ENCODE assay signal across 16 cellular contexts in genomic region chr6:148596886-148597455, GRCh38.
"Had no signal": no experiment of that assay in that cellular context is flagged by ENCODE, and none has a peak within 500 bp of the region (broad histone marks: within the 10 kb centered on the region; RNA-seq: fewer than 3 reads in every experiment).

No MANE protein-coding gene starts in this region.

- DNase-seq: activated CD4-positive, alpha-beta T cell treated with anti-CD3 and anti-CD28 coated beads, Interleukin-2, amount 10 ng/mL, durations not matched to agents 24 days and 14 days; activated CD8-positive, alpha-beta T cell treated with anti-CD3 and anti-CD28 coated beads, Interleukin-2, amount 10 ng/mL, durations not matched to agents 7 days and 5 days; activated naive CD4-positive, alpha-beta T cell treated with anti-CD3 and anti-CD28 coated beads for 36 hours; activated T-cell treated with anti-CD3 and anti-CD28 coated beads, Interleukin-2, amount 50 U/mL, for 24 hours; brain microvascular endothelial cell; central memory CD4-positive, alpha-beta T cell; colonic mucosa; gastrocnemius medialis; head of caudate nucleus; lower lobe of right lung; posterior cingulate gyrus; spleen; stimulated activated CD8-positive, alpha-beta memory T cell treated with anti-CD3 and anti-CD28 coated beads, Interleukin-4, amount 100 ng/mL, for 48 hours; stimulated activated naive CD4-positive, alpha-beta T cell; tibial artery had no signal

- ATAC-seq: activated CD8-positive, alpha-beta T cell treated with anti-CD3 and anti-CD28 coated beads, Interleukin-2, amount 10 ng/mL, durations not matched to agents 7 days and 5 days; gastrocnemius medialis; lower lobe of right lung; natural killer cell treated with Interleukin-12 subunit alpha and Interleukin-12 subunit beta and Interleukin-15 and Interleukin-18, amount 100 ng/mL, for 72 hours had no signal

- H3K4me3 ChIP-seq: colonic mucosa, gastrocnemius medialis, lower lobe of right lung, spleen, tibial artery had no signal
